9 cellular contexts compared by ENCODE assay signal in the genomic region with DNA sequence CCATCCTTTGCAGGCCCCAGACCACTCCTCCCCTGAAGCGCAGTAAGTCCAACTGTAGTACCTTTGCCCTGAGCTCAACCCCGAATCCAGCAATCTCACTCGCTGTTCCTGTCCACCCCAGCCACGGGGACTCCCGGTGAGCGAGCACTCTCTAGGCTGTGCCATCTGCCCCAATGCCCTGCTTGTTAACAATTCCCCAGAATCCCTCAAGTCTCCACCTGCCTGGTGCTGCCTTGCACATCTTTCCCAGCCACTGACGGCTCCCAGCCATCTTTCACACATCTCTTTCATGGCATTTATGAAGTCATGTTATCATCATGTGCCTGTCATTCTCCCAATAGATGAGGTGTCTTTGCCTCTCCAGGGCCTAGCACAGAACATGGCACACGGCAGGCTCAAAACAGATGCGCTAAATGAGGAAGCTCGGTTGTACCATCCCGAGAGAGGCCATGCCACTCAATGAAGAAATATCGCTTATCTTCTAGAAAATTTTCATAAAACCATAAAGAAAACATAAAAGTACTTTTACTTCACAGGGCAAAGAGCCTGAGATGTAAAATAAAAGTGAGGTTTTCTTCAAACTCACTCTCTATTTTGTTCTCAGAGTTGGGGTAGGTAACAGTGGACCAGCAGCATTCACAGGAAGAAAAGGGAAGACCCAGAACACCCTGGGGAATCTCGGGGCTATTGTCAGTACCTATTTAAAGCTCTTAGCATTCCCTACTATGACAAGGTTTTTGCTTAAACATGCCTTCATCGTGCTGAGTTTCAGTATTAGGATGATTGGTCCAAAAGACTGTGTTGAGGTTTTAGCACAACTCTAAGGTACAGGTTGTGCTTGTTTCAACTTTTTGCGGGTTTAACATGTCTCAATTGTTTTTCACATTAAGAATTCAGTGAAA. TPM values are rescaled to one million over a fixed set of nuclear protein-coding genes. Genes with fewer than 3 reads are reported as not detected.
A peak's percentile ranks its signal among the peaks of the same experiment; 100 is the strongest.
DNase-seq lines count a peak whose midpoint lies in the region; ATAC-seq and TF ChIP-seq lines count a peak whose summit lies in the region.
"Had no signal": no experiment of that assay in that cellular context is flagged by ENCODE, and none has a peak within 500 bp of the region (broad histone marks: within the 10 kb centered on the region; RNA-seq: fewer than 3 reads in every experiment).

No MANE protein-coding gene starts in this region.

- no CpG with 5 or more reads among the region's 15 CpGs for WGBS in trophoblast cell (ENCODE audit: extremely low coverage, insufficient coverage, insufficient read length)

- no peak overlapping the region for H3K18ac ChIP-seq in trophoblast cell (ENCODE audit: low read length)

- no peaks in the 10 kb centered on the region for H3K79me2 ChIP-seq in trophoblast cell (ENCODE audit: control insufficient read depth, insufficient read depth, low read length, poor library complexity)

- H3K4ac ChIP-seq in trophoblast cell (ENCODE audit: low read depth, low read length) = no peak overlapping the region

- no peak for TF ChIP-seq CTCF in colonic mucosa (IDR thresholded peaks at IDR 0.05)

- DNase-seq in trophoblast cell (no peak), left colon (no peak), colonic mucosa (no peak)
- no peak for DNase-seq in activated naive CD4-positive, alpha-beta T cell treated with anti-CD3 and anti-CD28 coated beads for 36 hours
- DNase-seq: WERI-Rb-1 had no signal

- H3K23ac ChIP-seq in trophoblast cell (ENCODE audit: low read length) = no peak overlapping the region

- CTCF ChIA-PET in activated naive CD4-positive, alpha-beta T cell treated with anti-CD3 and anti-CD28 coated beads for 36 hours (lab: Charles Lee) = no interaction called here

- H2BK5ac ChIP-seq in trophoblast cell (ENCODE audit: low read depth, low read length, poor library complexity) = no peak overlapping the region

- H3K9ac ChIP-seq in trophoblast cell (ENCODE audit: low read length) (no peak overlapping the region), colonic mucosa (ENCODE audit: low read depth in 2 of 2, low read length in 2 of 2) (no peak overlapping the region)

- intact Hi-C loops in left colon (cut with DNase I, micrococcal nuclease) = no loop called here
- intact Hi-C loops in colonic mucosa (cut with DNase I) = no loop called here
- intact Hi-C loops in activated naive CD4-positive, alpha-beta T cell treated with anti-CD3 and anti-CD28 coated beads for 36 hours (cut with micrococcal nuclease) = no loop called here

- no peaks in the 10 kb centered on the region for H3K36me3 Mint-ChIP-seq in activated naive CD4-positive, alpha-beta T cell treated with anti-CD3 and anti-CD28 coated beads for 36 hours (ENCODE audit: low read depth)

- H3K4me1 ChIP-seq in trophoblast cell (ENCODE audit: control insufficient read depth in 1 of 2, insufficient read depth in 2 of 2, low read length in 2 of 2) (peaks cover 0 to 2% of the 10 kb centered on the region in 2 experiments), colonic mucosa (no peaks in the 10 kb centered on the region)

- H2BK120ac ChIP-seq in trophoblast cell (ENCODE audit: insufficient read depth, low read length, poor library complexity) = no peak overlapping the region

- H2AFZ ChIP-seq in trophoblast cell (ENCODE audit: insufficient read depth, low read length, poor library complexity) = no peak overlapping the region

- no peak overlapping the region for H3K4me3 Mint-ChIP-seq in activated naive CD4-positive, alpha-beta T cell treated with anti-CD3 and anti-CD28 coated beads for 36 hours

- H4K12ac ChIP-seq in trophoblast cell (ENCODE audit: low read depth, low read length) = no peak overlapping the region

- H3K9me3 ChIP-seq in trophoblast cell (ENCODE audit: insufficient read depth, low read depth, low read length) = no peaks in the 10 kb centered on the region
- H3K9me3 ChIP-seq in colonic mucosa = no peaks in the 10 kb centered on the region
- H3K9me3 ChIP-seq: mucosa of descending colon had no signal

- H3K36me3 ChIP-seq in trophoblast cell (ENCODE audit: control insufficient read depth in 1 of 2, insufficient read depth in 2 of 2, low read length in 2 of 2) (peaks cover 4% of the 10 kb centered on the region in 2 experiments), colonic mucosa (no peaks in the 10 kb centered on the region)
- H3K36me3 ChIP-seq: WERI-Rb-1 had no signal

- no peaks in the 10 kb centered on the region for H3K27me3 Mint-ChIP-seq in activated naive CD4-positive, alpha-beta T cell treated with anti-CD3 and anti-CD28 coated beads for 36 hours (ENCODE audit: low read depth)

- no peak overlapping the region for H2AK5ac ChIP-seq in trophoblast cell (ENCODE audit: low read length)

- no peaks in the 10 kb centered on the region for H3K79me1 ChIP-seq in trophoblast cell (ENCODE audit: low read length)

- no peaks in the 10 kb centered on the region for H3K9me3 Mint-ChIP-seq in activated naive CD4-positive, alpha-beta T cell treated with anti-CD3 and anti-CD28 coated beads for 36 hours

- no peak overlapping the region for H4K91ac ChIP-seq in trophoblast cell (ENCODE audit: low read depth, low read length)

- H3K27ac Mint-ChIP-seq in activated naive CD4-positive, alpha-beta T cell treated with anti-CD3 and anti-CD28 coated beads for 36 hours = no peak overlapping the region

- H3K4me1 Mint-ChIP-seq in activated naive CD4-positive, alpha-beta T cell treated with anti-CD3 and anti-CD28 coated beads for 36 hours (ENCODE audit: low read depth) = peaks cover 7% of the 10 kb centered on the region

- ATAC-seq in GM18870 (IDR thresholded peaks at IDR 0.05; ENCODE audit: unreplicated experiment) = peak; percentile 98
- peak; percentile 93 for ATAC-seq in GM21528 (IDR thresholded peaks at IDR 0.05; ENCODE audit: low FRiP score, unreplicated experiment)
- ATAC-seq in HG03139 (IDR thresholded peaks at IDR 0.05; ENCODE audit: unreplicated experiment) = peak; percentile 82
- ATAC-seq in left colon = no peak
- ATAC-seq: mucosa of descending colon had no signal

- H3K4me3 ChIP-seq in trophoblast cell (ENCODE audit: low read depth, low read length) (peak overlapping the region; percentile 39), colonic mucosa (no peak overlapping the region)
- H3K4me3 ChIP-seq: mucosa of descending colon had no signal

- no peak overlapping the region for H2BK12ac ChIP-seq in trophoblast cell (ENCODE audit: low read length)

- H3K27me3 ChIP-seq in trophoblast cell (ENCODE audit: insufficient read depth, low read length) (no peaks in the 10 kb centered on the region), colonic mucosa (no peaks in the 10 kb centered on the region)

- no peak overlapping the region for H3K27ac ChIP-seq in trophoblast cell (ENCODE audit: low read depth, low read length)
- H3K27ac ChIP-seq in colonic mucosa = no peak overlapping the region
- H3K27ac ChIP-seq: WERI-Rb-1 had no signal

- H3K4me2 ChIP-seq in trophoblast cell (ENCODE audit: low read length) = no peak overlapping the region

- H4K8ac ChIP-seq in trophoblast cell (ENCODE audit: low read depth, low read length) = no peak overlapping the region

- H3K14ac ChIP-seq in trophoblast cell (ENCODE audit: low read length) = no peak overlapping the region

RNA-seq across cellular contexts. Expression of gene COQ8A, which starts 55.2 kb away (rescaled TPM):
- polyA plus RNA-seq in trophoblast cell (2013) = 4.5 TPM in 2 replicates
- 10 to 100 TPM; 39.9 to 44.8 TPM for total RNA-seq in left colon
- 10 to 100 TPM; 56.3 to 58.1 TPM for total RNA-seq in colonic mucosa
- total RNA-seq in activated naive CD4-positive, alpha-beta T cell treated with anti-CD3 and anti-CD28 coated beads for 36 hours = 10 to 100 TPM; 24.8 to 26.5 TPM
